8 cellular contexts compared by ENCODE assay signal in genomic region chr20:32457476-32457986, GRCh38.
DNase-seq lines count a peak whose midpoint lies in the region; ATAC-seq and TF ChIP-seq lines count a peak whose summit lies in the region.

No MANE protein-coding gene starts in this region.

- H3K27me3 ChIP-seq in KMS-11 (ENCODE audit: insufficient read depth, low read depth): no peaks in the 10 kb centered on the region
- H3K27me3 ChIP-seq in adipocyte (replicated peaks; ENCODE audit: control insufficient read depth, insufficient read depth, low read length): no peaks in the 10 kb centered on the region
- H3K27me3 ChIP-seq in right atrium auricular region: no peaks in the 10 kb centered on the region
- H3K27me3 ChIP-seq in prostate gland (replicated peaks; ENCODE audit: insufficient read depth): no peaks in the 10 kb centered on the region

- H3K79me2 ChIP-seq in KMS-11 (ENCODE audit: insufficient read depth, low read depth): no peaks in the 10 kb centered on the region

- H3K27ac ChIP-seq in KMS-11 (peak overlapping the region; percentile 45), right atrium auricular region (no peak overlapping the region), prostate gland (no peak overlapping the region)

- H3K9me3 ChIP-seq in adipocyte (ENCODE audit: control insufficient read depth, low read length) (no peaks in the 10 kb centered on the region), right atrium auricular region (no peaks in the 10 kb centered on the region), prostate gland (no peaks in the 10 kb centered on the region)

- H3K36me3 ChIP-seq in KMS-11 (ENCODE audit: insufficient read depth) (no peaks in the 10 kb centered on the region), adipocyte (ENCODE audit: control insufficient read depth, insufficient read depth, low read length, severe bottlenecking) (peaks cover under 1% of the 10 kb centered on the region), right atrium auricular region (peaks cover 12% of the 10 kb centered on the region), prostate gland (peaks cover 0 to 6% of the 10 kb centered on the region in 2 donors)

- H4K20me1 ChIP-seq in KMS-11 (ENCODE audit: insufficient read depth): no peaks in the 10 kb centered on the region

- intact Hi-C loops in prostate gland (cut with DNase I): loop anchor here (5.0 kb wide), 1 partner anchor 120 kb away; no protein-coding TSS in a partner anchor

- peak overlapping the region; percentile 81 for H2AFZ ChIP-seq in KMS-11 (ENCODE audit: low read depth)

- H3K9ac ChIP-seq in KMS-11 (peak overlapping the region; percentile 51; the same call in 1 of the 2 replicates), adipocyte (ENCODE audit: low read length) (no peak overlapping the region)

- H3K4me3 ChIP-seq in KMS-11 (IDR thresholded peaks at IDR 0.05; ENCODE audit: insufficient read depth, low read depth, low read length) (no peak overlapping the region), adipocyte (ENCODE audit: low read length) (peak overlapping the region; percentile 37), right atrium auricular region (peak overlapping the region; percentile 38 to 59), prostate gland (peak overlapping the region; percentile 18 to 41)

- no peak for TF ChIP-seq POLR2A in prostate gland (IDR thresholded peaks at IDR 0.05)

- peak overlapping the region; percentile 86 for H3K4me2 ChIP-seq in KMS-11

- H3K4me1 ChIP-seq in KMS-11 (ENCODE audit: low read depth, poor library complexity, severe bottlenecking): peaks cover 18% of the 10 kb centered on the region
- H3K4me1 ChIP-seq in adipocyte (ENCODE audit: control insufficient read depth, insufficient read depth, low read length): peaks cover 2% of the 10 kb centered on the region
- H3K4me1 ChIP-seq in right atrium auricular region: peaks cover 0 to 24% of the 10 kb centered on the region in 2 donors
- peaks cover 9% of the 10 kb centered on the region for H3K4me1 ChIP-seq in prostate gland (replicated peaks)

- ATAC-seq in GM21786 (IDR thresholded peaks at IDR 0.05; ENCODE audit: unreplicated experiment): no peak

- no peak for TF ChIP-seq CTCF in KMS-11 (conservative IDR thresholded peaks at IDR 0.05; ENCODE audit: low read depth, low read length)
- TF ChIP-seq CTCF in right atrium auricular region (IDR thresholded peaks at IDR 0.05): no peak
- TF ChIP-seq CTCF in prostate gland (IDR thresholded peaks at IDR 0.05): no peak

- DNase-seq in DMS 273 treated with DMSO at 0.1 percent for 48 hours (lab: John Stamatoyannopoulos, UW) (peak; percentile 63), adipocyte (ENCODE audit: low read depth) (peak; percentile 82), right atrium auricular region (ENCODE audit: low spot score) (no peak), prostate gland (ENCODE audit: low spot score) (peak; percentile 58), activated gamma-delta T cell (lab: John Stamatoyannopoulos, UW) (no peak)
- DNase-seq in activated T-cell treated with anti-CD3 and anti-CD28 coated beads, Interleukin-2, amount 50 U/mL, for 1 hour: no peak

- 15% methylated on average over 14 of the region's 29 CpGs for WGBS in prostate gland

Comparison
In these comparisons a context has a peak if more than half of its experiments do, and no peak if none do; other contexts are left out.
1. DNase-seq: peak in DMS 273 treated with DMSO at 0.1 percent for 48 hours (single experiment), adipocyte (single experiment) and prostate gland (single experiment); none in right atrium auricular region (single experiment), activated T-cell treated with anti-CD3 and anti-CD28 coated beads, Interleukin-2, amount 50 U/mL, for 1 hour (single experiment) and activated gamma-delta T cell (single experiment).